Comparison of ENCODE assay signal across 8 cellular contexts in genomic region chr19:31351212-31352193, GRCh38. TPM values are rescaled to one million over a fixed set of nuclear protein-coding genes. Genes with fewer than 3 reads are reported as not detected.
DNase-seq lines count a peak whose midpoint lies in the region; ATAC-seq and TF ChIP-seq lines count a peak whose summit lies in the region.

No MANE protein-coding gene starts in this region.

- no peaks in the 10 kb centered on the region for H3K27me3 ChIP-seq in muscle layer of colon (ENCODE audit: control insufficient read depth in 1 of 2, insufficient read depth in 2 of 2, low read length in 2 of 2)

- ATAC-seq in HG02798 (IDR thresholded peaks at IDR 0.05; ENCODE audit: poor library complexity, unreplicated experiment): no peak
- no peak for ATAC-seq in HG02571 (IDR thresholded peaks at IDR 0.05; ENCODE audit: unreplicated experiment)

- no peak for TF ChIP-seq CTCF in RWPE1 (conservative IDR thresholded peaks at IDR 0.05; ENCODE audit: low read depth)
- no peak for TF ChIP-seq CTCF in epithelial cell of esophagus (IDR thresholded peaks at IDR 0.05; ENCODE audit: insufficient read depth, low read depth, low read length, missing control alignments)

- DNase-seq in Daoy (ENCODE audit: low read depth) (peak; percentile 78), RWPE1 (ENCODE audit: low spot score) (peak; percentile 33), epithelial cell of esophagus (ENCODE audit: low read depth) (peak; percentile 79), NCI-H2081 (lab: John Stamatoyannopoulos, UW) (no peak), NCI-H2081 treated with DMSO at 0.1 percent for 48 hours (lab: John Stamatoyannopoulos, UW) (no peak)

- H3K4me3 ChIP-seq in epithelial cell of esophagus (ENCODE audit: low read length) (peak overlapping the region; percentile 51), muscle layer of colon (ENCODE audit: low read depth in 1 of 2, low read length in 2 of 2) (peak overlapping the region; percentile 60 to 90)

- POLR2A ChIA-PET in RWPE1 (lab: Yijun Ruan, JAX; ENCODE audit: low non-redundant PET): no interaction called here

- H3K9ac ChIP-seq in muscle layer of colon (ENCODE audit: low read length): peak overlapping the region; percentile 44

- H3K27ac ChIP-seq in RWPE1: peak overlapping the region; percentile 85
- peak overlapping the region; percentile 66 for H3K27ac ChIP-seq in muscle layer of colon (ENCODE audit: low read depth, low read length)

- H3K9me3 ChIP-seq in muscle layer of colon (ENCODE audit: low read length): no peaks in the 10 kb centered on the region

- H3K4me1 ChIP-seq in muscle layer of colon (ENCODE audit: insufficient read depth, low read length): peaks cover 24% of the 10 kb centered on the region

- CTCF ChIA-PET in RWPE1 (lab: Yijun Ruan, JAX): interaction anchor here (0.5 to 0.7 kb wide), 3 partner anchors 747 to 994 kb away, joined by 3 to 4 read pairs (median 4); partner anchors contain the start of gene ZNF507

- no peaks in the 10 kb centered on the region for H3K36me3 ChIP-seq in muscle layer of colon (ENCODE audit: insufficient read depth, low read length)

RNA-seq across cellular contexts. Expression of gene TSHZ3, which starts 2.3 kb away (rescaled TPM):
- 1.8 and 2.9 TPM in 2 replicates for total RNA-seq in Daoy (2014; rRNA removed; shearing (Covaris generic))

Comparison
In these comparisons a context has a peak if more than half of its experiments do, and no peak if none do; other contexts are left out.
1. DNase-seq: peak in Daoy (single experiment), RWPE1 (single experiment) and epithelial cell of esophagus (single experiment); none in NCI-H2081 (0 of 2) and NCI-H2081 treated with DMSO at 0.1 percent for 48 hours (single experiment).